Comparison of ENCODE assay signal across 15 cellular contexts in genomic region chr5:86909896-86910295, GRCh38.
DNase-seq lines count a peak whose midpoint lies in the region; ATAC-seq and TF ChIP-seq lines count a peak whose summit lies in the region.
"Had no signal": no experiment of that assay in that cellular context is flagged by ENCODE, and none has a peak within 500 bp of the region (broad histone marks: within the 10 kb centered on the region; RNA-seq: fewer than 3 reads in every experiment).

No MANE protein-coding gene starts in this region.

- no peak overlapping the region for H3K27ac Mint-ChIP-seq in activated naive CD4-positive, alpha-beta T cell treated with anti-CD3 and anti-CD28 coated beads, Interleukin-2, amount 10 ng/mL, durations not matched to agents 7 days and 5 days
- H3K27ac Mint-ChIP-seq: naive thymus-derived CD4-positive, alpha-beta T cell had no signal

- POLR2A ChIA-PET in Panc1 (lab: Charles Lee): no interaction called here

- no peaks in the 10 kb centered on the region for H3K27me3 ChIP-seq in Panc1 (ENCODE audit: control insufficient read depth, insufficient read depth, low read length)
- H3K27me3 ChIP-seq: esophagus muscularis mucosa, thyroid gland had no signal

- in situ Hi-C loops in Panc1 (cut with HindIII; ENCODE audit: low pct_unique_long_range_greater_than_20kb, low sequenced_read_pairs): no loop called here

- H3K9me3 Mint-ChIP-seq in activated naive CD4-positive, alpha-beta T cell treated with anti-CD3 and anti-CD28 coated beads, Interleukin-2, amount 10 ng/mL, durations not matched to agents 7 days and 5 days: peaks cover 4% of the 10 kb centered on the region

- peaks cover 13% of the 10 kb centered on the region for H3K27me3 Mint-ChIP-seq in activated naive CD4-positive, alpha-beta T cell treated with anti-CD3 and anti-CD28 coated beads, Interleukin-2, amount 10 ng/mL, durations not matched to agents 7 days and 5 days

- H3K4me1 Mint-ChIP-seq in activated naive CD4-positive, alpha-beta T cell treated with anti-CD3 and anti-CD28 coated beads, Interleukin-2, amount 10 ng/mL, durations not matched to agents 7 days and 5 days: no peaks in the 10 kb centered on the region
- H3K4me1 Mint-ChIP-seq: naive thymus-derived CD4-positive, alpha-beta T cell had no signal

- no peaks in the 10 kb centered on the region for H3K36me3 ChIP-seq in Panc1 (ENCODE audit: control insufficient read depth, insufficient read depth, low read length)
- H3K36me3 ChIP-seq: esophagus muscularis mucosa, thyroid gland had no signal

- H3K9me3 ChIP-seq in Panc1 (ENCODE audit: control insufficient read depth, insufficient read depth, low read depth, low read length): peaks cover 4% of the 10 kb centered on the region; the same call in 1 of the 2 replicates
- H3K9me3 ChIP-seq: esophagus muscularis mucosa, thyroid gland had no signal

- no peaks in the 10 kb centered on the region for H3K36me3 Mint-ChIP-seq in activated naive CD4-positive, alpha-beta T cell treated with anti-CD3 and anti-CD28 coated beads, Interleukin-2, amount 10 ng/mL, durations not matched to agents 7 days and 5 days
- H3K36me3 Mint-ChIP-seq: naive thymus-derived CD4-positive, alpha-beta T cell had no signal

- peak; percentile 76 for DNase-seq in GM04503 (ENCODE audit: low read depth)
- DNase-seq in Panc1 (ENCODE audit: low read depth, low spot score): peak; percentile 10
- peak; percentile 86 for DNase-seq in fibroblast of mammary gland (ENCODE audit: low read depth)
- DNase-seq in skeletal muscle cell (ENCODE audit: low read depth): peak; percentile 44
- no peak for DNase-seq in COR-L47 (lab: John Stamatoyannopoulos, UW)
- no peak for DNase-seq in activated naive CD4-positive, alpha-beta T cell treated with anti-CD3 and anti-CD28 coated beads, Interleukin-2, amount 10 ng/mL, durations not matched to agents 7 days and 5 days
- DNase-seq: activated effector memory CD4-positive, alpha-beta T cell treated with Interleukin-2 at 50 U/mL for 16 hours; DMS79 treated with DMSO at 0.1 percent for 48 hours; naive thymus-derived CD4-positive, alpha-beta T cell; NCI-H1417 treated with DMSO at 0.1 percent for 48 hours; NCI-H82; small intestine; thyroid gland had no signal

- H3K4me3 ChIP-seq in Panc1 (ENCODE audit: low read depth in 2 of 2, low read length in 2 of 2) (no peak overlapping the region), fibroblast of mammary gland (ENCODE audit: control insufficient read depth, low read depth, low read length) (no peak overlapping the region), skeletal muscle cell (ENCODE audit: low read depth, low read length) (no peak overlapping the region)
- H3K4me3 ChIP-seq: esophagus muscularis mucosa, thyroid gland had no signal

- peak overlapping the region; percentile 78 for H3K27ac ChIP-seq in Panc1 (ENCODE audit: low read length)
- H3K27ac ChIP-seq: esophagus muscularis mucosa, thyroid gland had no signal

- ATAC-seq in Panc1 (peak; percentile 88), HG02588 (IDR thresholded peaks at IDR 0.05; ENCODE audit: unreplicated experiment) (no peak)
- ATAC-seq: naive thymus-derived CD4-positive, alpha-beta T cell had no signal

- CTCF ChIA-PET in Panc1 (lab: Charles Lee): no interaction called here
- CTCF ChIA-PET in activated naive CD4-positive, alpha-beta T cell treated with anti-CD3 and anti-CD28 coated beads, Interleukin-2, amount 10 ng/mL, durations not matched to agents 7 days and 5 days (lab: Charles Lee): no interaction called here

- H3K4me3 Mint-ChIP-seq in activated naive CD4-positive, alpha-beta T cell treated with anti-CD3 and anti-CD28 coated beads, Interleukin-2, amount 10 ng/mL, durations not matched to agents 7 days and 5 days: no peak overlapping the region
- H3K4me3 Mint-ChIP-seq: naive thymus-derived CD4-positive, alpha-beta T cell had no signal

- no peak for TF ChIP-seq CTCF in Panc1 (IDR thresholded peaks at IDR 0.05)
- TF ChIP-seq CTCF in fibroblast of mammary gland (conservative IDR thresholded peaks at IDR 0.05; ENCODE audit: control insufficient read depth, insufficient read depth, low read depth, low read length): no peak

- no TSS peak for BruUV-seq in Panc1 (replicated peaks; lab: Mats Ljungman, UMichigan)

- H3K4me1 ChIP-seq in Panc1 (ENCODE audit: control insufficient read depth, insufficient read depth, low read length): no peaks in the 10 kb centered on the region; the same call in 1 of the 2 replicates
- H3K4me1 ChIP-seq: thyroid gland had no signal

- intact Hi-C loops in Panc1 (cut with micrococcal nuclease; ENCODE audit: unreplicated experiment): no loop called here

Comparison
In these comparisons a context has a peak if more than half of its experiments do, and no peak if none do; other contexts are left out.
1. DNase-seq: peak in GM04503 (single experiment), Panc1 (single experiment), fibroblast of mammary gland (single experiment) and skeletal muscle cell (single experiment); none in COR-L47 (single experiment) and activated naive CD4-positive, alpha-beta T cell treated with anti-CD3 and anti-CD28 coated beads, Interleukin-2, amount 10 ng/mL, durations not matched to agents 7 days and 5 days (single experiment).